In genomic region chr1:40305451-40305850, GRCh38 we compare ENCODE assay signal across 12 cellular contexts. TPM values are rescaled to one million over a fixed set of nuclear protein-coding genes. Genes with fewer than 3 reads are reported as not detected.
A peak's percentile ranks its signal among the peaks of the same experiment; 100 is the strongest.
DNase-seq lines count a peak whose midpoint lies in the region; ATAC-seq and TF ChIP-seq lines count a peak whose summit lies in the region.
"Had no signal": no experiment of that assay in that cellular context is flagged by ENCODE, and none has a peak within 500 bp of the region (broad histone marks: within the 10 kb centered on the region; RNA-seq: fewer than 3 reads in every experiment).

No MANE protein-coding gene starts in this region.

- DNase-seq in MCF 10A (ENCODE audit: unreplicated experiment), result peak; percentile 34
- no peak for DNase-seq in mammary epithelial cell
- DNase-seq in epithelial cell of proximal tubule (ENCODE audit: low read depth), result no peak
- peak; percentile 35 for DNase-seq in ureter (ENCODE audit: low spot score)
- no peak for DNase-seq in central memory CD4-positive, alpha-beta T cell
- no peak for DNase-seq in hepatic stellate cell (ENCODE audit: low spot score)
- DNase-seq in upper lobe of right lung, result no peak
- DNase-seq: NCI-H2107 had no signal

- H3K36me3 Mint-ChIP-seq in MCF 10A (ENCODE audit: insufficient read depth, unreplicated experiment), result no peaks in the 10 kb centered on the region
- H3K36me3 Mint-ChIP-seq: brain, type B pancreatic cell had no signal

- no peaks in the 10 kb centered on the region for H3K9me3 Mint-ChIP-seq in MCF 10A (ENCODE audit: unreplicated experiment)
- H3K9me3 Mint-ChIP-seq: brain, type B pancreatic cell had no signal

- H3K27me3 ChIP-seq in mammary epithelial cell (ENCODE audit: insufficient read depth, low read length), result no peaks in the 10 kb centered on the region
- H3K27me3 ChIP-seq in OCI-LY3 (ENCODE audit: low read depth, low read length), result no peaks in the 10 kb centered on the region
- H3K27me3 ChIP-seq in upper lobe of right lung, result no peaks in the 10 kb centered on the region
- H3K27me3 ChIP-seq: BLaER1 treated with 17β-estradiol and CSF1 and Interleukin-3, amounts not matched to agents 10 nM and 100 nM had no signal

- no peak overlapping the region for H3K27ac Mint-ChIP-seq in MCF 10A (ENCODE audit: low read depth, unreplicated experiment)
- H3K27ac Mint-ChIP-seq: type B pancreatic cell had no signal

- intact Hi-C loops in MCF 10A (cut with micrococcal nuclease) (no loop called here), mammary epithelial cell (cut with micrococcal nuclease) (no loop called here), upper lobe of right lung (cut with DNase I) (no loop called here)

- H3K4me3 ChIP-seq in mammary epithelial cell (replicated peaks in 1 of 3; ENCODE audit: insufficient read depth in 1 of 3, low read depth in 2 of 3, low read length in 3 of 3) (no peak overlapping the region), OCI-LY3 (ENCODE audit: low read length) (no peak overlapping the region), epithelial cell of proximal tubule (ENCODE audit: low read depth, low read length) (no peak overlapping the region), upper lobe of right lung (no peak overlapping the region)
- H3K4me3 ChIP-seq: BLaER1 treated with 17β-estradiol and CSF1 and Interleukin-3, amounts not matched to agents 10 nM and 100 nM had no signal

- H2AFZ ChIP-seq in mammary epithelial cell (ENCODE audit: low read depth, low read length) (no peak overlapping the region), OCI-LY3 (ENCODE audit: low read depth, low read length) (no peak overlapping the region)

- TF ChIP-seq CTCF in MCF 10A (IDR thresholded peaks at IDR 0.05; ENCODE audit: unreplicated experiment) (peak; percentile 13), mammary epithelial cell (conservative IDR thresholded peaks at IDR 0.05 in 1 of 2, IDR thresholded peaks at IDR 0.05 in 1 of 2; ENCODE audit: extremely low read depth in 1 of 2, insufficient read depth in 1 of 2, low read depth in 1 of 2, low read length in 2 of 2) (peak in 1 of 2 donors; percentile 36), OCI-LY3 (IDR thresholded peaks at IDR 0.05; ENCODE audit: low read depth, low read length) (peak; percentile 15; the same call in 1 of the 2 replicates), epithelial cell of proximal tubule (conservative IDR thresholded peaks at IDR 0.05; ENCODE audit: low read depth, low read length) (peak; percentile 47), upper lobe of right lung (IDR thresholded peaks at IDR 0.05) (no peak)

- H3K9me3 ChIP-seq in mammary epithelial cell (replicated peaks; ENCODE audit: insufficient read depth, low read length), result no peaks in the 10 kb centered on the region
- no peaks in the 10 kb centered on the region for H3K9me3 ChIP-seq in OCI-LY3 (ENCODE audit: insufficient read depth, low read length)
- no peaks in the 10 kb centered on the region for H3K9me3 ChIP-seq in upper lobe of right lung
- H3K9me3 ChIP-seq: BLaER1 treated with 17β-estradiol and CSF1 and Interleukin-3, amounts not matched to agents 10 nM and 100 nM had no signal

- CTCF ChIA-PET in MCF 10A (lab: Yijun Ruan, JAX), result interaction anchor here (0.6 to 2.4 kb wide), 3 partner anchors 10 to 153 kb away, joined by 3 to 8 read pairs (median 4); no protein-coding TSS in a partner anchor
- CTCF ChIA-PET in mammary epithelial cell (lab: Charles Lee; ENCODE audit: low non-redundant PET), result interaction anchor here (1.3 kb wide), 1 partner anchor 9 kb away, joined by 4 read pairs; no protein-coding TSS in a partner anchor

- H3K4me1 Mint-ChIP-seq in MCF 10A (ENCODE audit: insufficient read depth, unreplicated experiment), result no peaks in the 10 kb centered on the region
- H3K4me1 Mint-ChIP-seq: brain had no signal

- no peak overlapping the region for H3K4me3 Mint-ChIP-seq in MCF 10A (ENCODE audit: unreplicated experiment)
- H3K4me3 Mint-ChIP-seq: brain, type B pancreatic cell had no signal

- no peaks in the 10 kb centered on the region for H3K36me3 ChIP-seq in mammary epithelial cell (ENCODE audit: insufficient read depth, low read length)
- peaks cover 2% of the 10 kb centered on the region for H3K36me3 ChIP-seq in OCI-LY3 (replicated peaks; ENCODE audit: low read depth, low read length)
- no peaks in the 10 kb centered on the region for H3K36me3 ChIP-seq in upper lobe of right lung

- dilution Hi-C loops in mammary epithelial cell (cut with HindIII; ENCODE audit: low sequenced_read_pairs), result no loop called here

- H3K27me3 Mint-ChIP-seq in MCF 10A (ENCODE audit: insufficient read depth, unreplicated experiment), result no peaks in the 10 kb centered on the region
- H3K27me3 Mint-ChIP-seq: brain, type B pancreatic cell had no signal

- H3K4me1 ChIP-seq in mammary epithelial cell (ENCODE audit: insufficient read depth, low read length) (no peaks in the 10 kb centered on the region), OCI-LY3 (ENCODE audit: low read length) (no peaks in the 10 kb centered on the region), upper lobe of right lung (no peaks in the 10 kb centered on the region)

- H3K4me2 ChIP-seq in mammary epithelial cell (ENCODE audit: insufficient read depth, low read depth, low read length) (no peak overlapping the region), OCI-LY3 (ENCODE audit: low read length) (no peak overlapping the region)
- H3K4me2 ChIP-seq: BLaER1 treated with 17β-estradiol and CSF1 and Interleukin-3, amounts not matched to agents 10 nM and 100 nM had no signal

- H3K9ac ChIP-seq in mammary epithelial cell (ENCODE audit: insufficient read depth, low read length) (no peak overlapping the region), OCI-LY3 (ENCODE audit: low read length) (no peak overlapping the region)

- H4K20me1 ChIP-seq in mammary epithelial cell (ENCODE audit: insufficient read depth, low read length) (no peaks in the 10 kb centered on the region), OCI-LY3 (ENCODE audit: insufficient read depth, low read length) (no peaks in the 10 kb centered on the region)
- H4K20me1 ChIP-seq: BLaER1 treated with 17β-estradiol and CSF1 and Interleukin-3, amounts not matched to agents 10 nM and 100 nM had no signal

- ATAC-seq in upper lobe of right lung, result no peak

- BruUV-seq in MCF 10A (replicated peaks; lab: Mats Ljungman, UMichigan) (no TSS peak), mammary epithelial cell (replicated peaks; lab: Mats Ljungman, UMichigan) (no TSS peak)

- in situ Hi-C loops in mammary epithelial cell (cut with MboI; ENCODE audit: low sequenced_read_pairs in 2 of 2), result no loop called here

- H3K27ac ChIP-seq in mammary epithelial cell (ENCODE audit: insufficient read depth, low read depth, low read length) (no peak overlapping the region), OCI-LY3 (ENCODE audit: low read length) (no peak overlapping the region), upper lobe of right lung (no peak overlapping the region)
- H3K27ac ChIP-seq: BLaER1 treated with 17β-estradiol and CSF1 and Interleukin-3, amounts not matched to agents 10 nM and 100 nM had no signal

- POLR2A ChIA-PET in MCF 10A (lab: Yijun Ruan, JAX), result interaction anchor here (0.8 kb wide), 1 partner anchor 18 kb away, joined by 3 read pairs; no protein-coding TSS in a partner anchor

- no peaks in the 10 kb centered on the region for H3K79me2 ChIP-seq in mammary epithelial cell (ENCODE audit: insufficient read depth, low read length)
- no peaks in the 10 kb centered on the region for H3K79me2 ChIP-seq in OCI-LY3 (ENCODE audit: low read length)

- 100% methylated on average over 1 of the region's 5 CpGs for WGBS in mammary epithelial cell (ENCODE audit: low coverage, missing lambda C conversion rate)

RNA-seq across cellular contexts. Expression of gene COL9A2, which starts 11.6 kb away (rescaled TPM):
- not detected in 2 replicates for total RNA-seq in MCF 10A (2022)
- 1 to 10 TPM in 1 of 2 donors, under 1 TPM in 1; 0.40 to 4.0 TPM for total RNA-seq in mammary epithelial cell
- polyA plus RNA-seq in mammary epithelial cell, result 0.23 TPM
- 2.4 TPM for polyA minus RNA-seq in mammary epithelial cell
- 4.6 and 6.7 TPM in 2 replicates for total RNA-seq in epithelial cell of proximal tubule
- 27.1 TPM for total RNA-seq in ureter
- 3.8 TPM for total RNA-seq in upper lobe of right lung

RNA-seq across cellular contexts. Expression of gene ZMPSTE24, which starts 47.4 kb away (rescaled TPM):
- total RNA-seq in MCF 10A (2022) (27.8 and 31.3 TPM in 2 replicates), mammary epithelial cell (10 to 100 TPM; 51.2 to 93.5 TPM), epithelial cell of proximal tubule (28.1 and 49.6 TPM in 2 replicates), ureter (52.9 TPM), upper lobe of right lung (39.9 TPM)
- 24.1 TPM for polyA plus RNA-seq in mammary epithelial cell
- polyA minus RNA-seq in mammary epithelial cell, result 32.7 TPM

RNA-seq across cellular contexts. Expression of gene TMCO2, which starts 57.7 kb away (rescaled TPM):
- total RNA-seq in MCF 10A (2022) (not detected in 2 replicates), mammary epithelial cell (not detected), epithelial cell of proximal tubule (not detected in 2 replicates), ureter (not detected), upper lobe of right lung (not detected)
- polyA plus RNA-seq in mammary epithelial cell, result not detected
- not detected for polyA minus RNA-seq in mammary epithelial cell

Comparison
In these comparisons a context has a peak if more than half of its experiments do, and no peak if none do; other contexts are left out.
1. DNase-seq: peak in MCF 10A (single experiment) and ureter (single experiment); none in mammary epithelial cell (single experiment), epithelial cell of proximal tubule (single experiment), central memory CD4-positive, alpha-beta T cell (single experiment), hepatic stellate cell (single experiment) and upper lobe of right lung (single experiment).